ENCODE assay signal across 7 cellular contexts in the genomic region with DNA sequence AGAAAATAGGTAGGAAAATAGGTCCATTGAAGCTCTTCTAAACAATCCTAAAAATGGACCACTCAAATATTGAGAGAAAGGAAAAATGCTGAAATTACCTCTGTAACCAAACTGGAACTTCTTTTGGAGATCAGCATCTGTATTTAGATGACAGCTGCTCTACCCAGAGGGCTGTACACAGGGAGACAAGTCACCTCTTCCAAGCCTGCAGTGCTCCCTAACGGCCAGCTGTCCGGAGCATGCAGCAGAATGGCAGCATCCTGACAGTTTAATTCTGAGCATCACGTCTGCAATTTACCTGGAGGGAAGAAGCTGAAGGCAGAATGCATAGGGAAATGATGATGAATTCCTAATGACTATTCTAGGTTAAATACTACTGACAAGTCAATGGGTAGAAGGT.
A peak's percentile ranks its signal among the peaks of the same experiment; 100 is the strongest.
DNase-seq lines count a peak whose midpoint lies in the region; ATAC-seq and TF ChIP-seq lines count a peak whose summit lies in the region.

No MANE protein-coding gene starts in this region.

- in situ Hi-C loops in GM13977 (cut with MboI; ENCODE audit: low pct_unique_long_range_greater_than_20kb, low sequenced_read_pairs, unreplicated experiment), result no loop called here

- H3K4me3 Mint-ChIP-seq in nephron progenitor cell, result no peak overlapping the region

- TF ChIP-seq CTCF in GM13977 (IDR thresholded peaks at IDR 0.05; ENCODE audit: extremely low read depth, insufficient read depth, missing control alignments) (peak; percentile 41), body of pancreas (IDR thresholded peaks at IDR 0.05) (peak in 4 of 7 experiments; percentile 12 to 52 (median 26)), nephron progenitor cell (IDR thresholded peaks at IDR 0.05) (peak; percentile 27)

- H3K27ac ChIP-seq in body of pancreas (no peak overlapping the region), caudate nucleus (ENCODE audit: low read depth, low read length) (no peak overlapping the region)

- no peak overlapping the region for H3K4me3 ChIP-seq in body of pancreas

- H3K9me3 Mint-ChIP-seq in nephron progenitor cell, result no peaks in the 10 kb centered on the region

- H3K27me3 ChIP-seq in body of pancreas, result no peaks in the 10 kb centered on the region

- no peaks in the 10 kb centered on the region for H3K9me3 ChIP-seq in body of pancreas

- 34 to 40% methylated on average over 3 of the region's 3 CpGs for WGBS in body of pancreas, 2 donors

- no peak for TF ChIP-seq POLR2A in body of pancreas (IDR thresholded peaks at IDR 0.05)

- no peak for DNase-seq in GM13977 (ENCODE audit: low spot score)
- peak; percentile 40 for DNase-seq in NCI-H1694 treated with DMSO at 0.1 percent for 48 hours (lab: John Stamatoyannopoulos, UW)
- DNase-seq in body of pancreas, result peak; percentile 13 to 53 (median 20)
- DNase-seq in nephron progenitor cell, result peak; percentile 23
- no peak for DNase-seq in caudate nucleus (lab: John Stamatoyannopoulos, UW)
- no peak for DNase-seq in stimulated activated CD4-positive, alpha-beta T cell treated with anti-CD3 and anti-CD28 coated beads, Interleukin-2, amount 100 ng/mL, for 48 hours

- no peaks in the 10 kb centered on the region for H3K27me3 Mint-ChIP-seq in nephron progenitor cell (ENCODE audit: low read depth, poor library complexity)

- ATAC-seq in body of pancreas (no peak), GM18519 (IDR thresholded peaks at IDR 0.05; ENCODE audit: low FRiP score, unreplicated experiment) (no peak)

- intact Hi-C loops in body of pancreas (cut with DNase I), result no loop called here

- no peaks in the 10 kb centered on the region for H3K36me3 Mint-ChIP-seq in nephron progenitor cell (ENCODE audit: low read depth)

- H3K4me1 Mint-ChIP-seq in nephron progenitor cell, result peaks cover 20% of the 10 kb centered on the region

- H3K27ac Mint-ChIP-seq in nephron progenitor cell, result no peak overlapping the region

- no peaks in the 10 kb centered on the region for H3K4me1 ChIP-seq in body of pancreas

- H3K36me3 ChIP-seq in body of pancreas (replicated peaks in 1 of 2; ENCODE audit: insufficient read depth in 1 of 2, low read depth in 2 of 2), result no peaks in the 10 kb centered on the region

Comparison
In these comparisons a context has a peak if more than half of its experiments do, and no peak if none do; other contexts are left out.
1. DNase-seq: peak in NCI-H1694 treated with DMSO at 0.1 percent for 48 hours (single experiment), body of pancreas (4 of 4) and nephron progenitor cell (single experiment); none in GM13977 (single experiment), caudate nucleus (0 of 61) and stimulated activated CD4-positive, alpha-beta T cell treated with anti-CD3 and anti-CD28 coated beads, Interleukin-2, amount 100 ng/mL, for 48 hours (0 of 2).
2. Peak in every context shown above with its lines, with median percentiles within 50 percentile points of each other: CTCF ChIP-seq.